ENCODE assay signal across 7 cellular contexts in genomic region chr9:94375192-94375591, GRCh38. TPM values are rescaled to one million over a fixed set of nuclear protein-coding genes. Genes with fewer than 3 reads are reported as not detected.
DNase-seq lines count a peak whose midpoint lies in the region; ATAC-seq and TF ChIP-seq lines count a peak whose summit lies in the region.
"Not testable (repeated sequence)": the region's sequence is repeated elsewhere in the genome, so short reads cannot be mapped to it uniquely, and the experiment has no call there.

No MANE protein-coding gene starts in this region.

- H3K27me3 ChIP-seq in HCT116 (ENCODE audit: insufficient read depth, low read length); HUES6 (ENCODE audit: control insufficient read depth, insufficient read depth, low read length); right cardiac atrium (ENCODE audit: control insufficient read depth, insufficient read depth); trophoblast cell (ENCODE audit: insufficient read depth, low read length): not testable (repeated sequence)

- not testable (repeated sequence) for H2AK5ac ChIP-seq in trophoblast cell (ENCODE audit: low read length)

- H3K4me1 Mint-ChIP-seq in T-helper 1 cell treated with Interleukin-12 subunit alpha and Interleukin-12 subunit beta and Interleukin-4 antibody, amounts not matched to agents 30 μg/mL and 1 μg/mL, for 36 hours (ENCODE audit: low read depth); MCF 10A (ENCODE audit: insufficient read depth, unreplicated experiment): not testable (repeated sequence)

- CTCF ChIA-PET in HCT116 (lab: Charles Lee); MCF 10A (lab: Yijun Ruan, JAX): not testable (repeated sequence)

- H3K27ac ChIP-seq in HCT116 (ENCODE audit: low read depth, low read length); HUES6 (ENCODE audit: low read depth, low read length); right cardiac atrium (ENCODE audit: low read length); trophoblast cell (ENCODE audit: low read depth, low read length): not testable (repeated sequence)

- POLR2A ChIA-PET in HCT116 (lab: Charles Lee); MCF 10A (lab: Yijun Ruan, JAX): not testable (repeated sequence)

- intact Hi-C loops in HCT116 (cut with micrococcal nuclease); MCF 10A (cut with micrococcal nuclease); right cardiac atrium (cut with DNase I): not testable (repeated sequence)

- H3K79me2 ChIP-seq in HCT116 (ENCODE audit: insufficient read depth, low read length), result peaks cover 21% of the 10 kb centered on the region
- not testable (repeated sequence) for H3K79me2 ChIP-seq in trophoblast cell (ENCODE audit: control insufficient read depth, insufficient read depth, low read length, poor library complexity)

- not testable (repeated sequence) for H3K18ac ChIP-seq in trophoblast cell (ENCODE audit: low read length)

- not testable (repeated sequence) for H3K9me2 ChIP-seq in HCT116 (ENCODE audit: insufficient read depth)

- peak overlapping the region; percentile 82 for H3K4me3 Mint-ChIP-seq in T-helper 1 cell treated with Interleukin-12 subunit alpha and Interleukin-12 subunit beta and Interleukin-4 antibody, amounts not matched to agents 30 μg/mL and 1 μg/mL, for 36 hours
- peak overlapping the region; percentile 79 for H3K4me3 Mint-ChIP-seq in MCF 10A (ENCODE audit: unreplicated experiment)

- not testable (repeated sequence) for H2AFZ ChIP-seq in HCT116 (ENCODE audit: low read depth, low read length, poor library complexity, severe bottlenecking); trophoblast cell (ENCODE audit: insufficient read depth, low read length, poor library complexity)

- not testable (repeated sequence) for H4K91ac ChIP-seq in trophoblast cell (ENCODE audit: low read depth, low read length)

- H2BK120ac ChIP-seq in trophoblast cell (ENCODE audit: insufficient read depth, low read length, poor library complexity), result not testable (repeated sequence)

- not testable (repeated sequence) for DNase-seq in HCT116 (ENCODE audit: low read depth, low spot score); right cardiac atrium
- peak; percentile 10 for DNase-seq in MCF 10A (ENCODE audit: unreplicated experiment)
- DNase-seq in trophoblast cell, result peak; percentile 0 to 22

- not testable (repeated sequence) for H4K12ac ChIP-seq in trophoblast cell (ENCODE audit: low read depth, low read length)

- TF ChIP-seq CTCF in HCT116 (IDR thresholded peaks at IDR 0.05 in 2 of 3, conservative IDR thresholded peaks at IDR 0.05 in 1 of 3; ENCODE audit: borderline replicate concordance in 1 of 3, insufficient read depth in 1 of 3, low read depth in 2 of 3, low read length in 2 of 3); MCF 10A (IDR thresholded peaks at IDR 0.05; ENCODE audit: unreplicated experiment): not testable (repeated sequence)

- not testable (repeated sequence) for H2BK12ac ChIP-seq in trophoblast cell (ENCODE audit: low read length)

- H3K36me3 ChIP-seq in HCT116 (ENCODE audit: control insufficient read depth in 1 of 2, insufficient read depth in 2 of 2, low read length in 2 of 2); HUES6 (ENCODE audit: control insufficient read depth, insufficient read depth, low read length); trophoblast cell (ENCODE audit: control insufficient read depth in 1 of 2, insufficient read depth in 2 of 2, low read length in 2 of 2): not testable (repeated sequence)

- not testable (repeated sequence) for BruUV-seq in HCT116 (replicated peaks; lab: Mats Ljungman, UMichigan); MCF 10A (replicated peaks; lab: Mats Ljungman, UMichigan)

- RAD21 ChIA-PET in HCT116 (lab: Charles Lee; ENCODE audit: low non-redundant PET in 1 of 2, low total read pairs in 2 of 2, uncharacterized antibody in 2 of 2, unreplicated experiment in 2 of 2), result not testable (repeated sequence)

- not testable (repeated sequence) for H3K23ac ChIP-seq in trophoblast cell (ENCODE audit: low read length)

- H3K4me1 ChIP-seq in HCT116 (ENCODE audit: control insufficient read depth in 1 of 2, insufficient read depth in 2 of 2, low read length in 2 of 2); HUES6 (ENCODE audit: control insufficient read depth, insufficient read depth, low read length); right cardiac atrium (ENCODE audit: control insufficient read depth, insufficient read depth, low read length); trophoblast cell (ENCODE audit: control insufficient read depth in 1 of 2, insufficient read depth in 2 of 2, low read length in 2 of 2): not testable (repeated sequence)

- not testable (repeated sequence) for TF ChIP-seq RAD21 in HCT116 (IDR thresholded peaks at IDR 0.05; ENCODE audit: low read depth)

- not testable (repeated sequence) for TF ChIP-seq POLR2A in HCT116 (IDR thresholded peaks at IDR 0.05; ENCODE audit: borderline replicate concordance, extremely low read depth, insufficient read depth, insufficient read length)

- H3K9me3 ChIP-seq in HCT116 (ENCODE audit: control insufficient read depth in 1 of 2, insufficient read depth in 1 of 2, low read depth in 1 of 2, low read length in 2 of 2); HUES6 (ENCODE audit: control insufficient read depth, insufficient read depth, low read depth, low read length); right cardiac atrium (ENCODE audit: control insufficient read depth, low read length); trophoblast cell (ENCODE audit: insufficient read depth, low read depth, low read length): not testable (repeated sequence)

- not testable (repeated sequence) for H3K27me3 Mint-ChIP-seq in T-helper 1 cell treated with Interleukin-12 subunit alpha and Interleukin-12 subunit beta and Interleukin-4 antibody, amounts not matched to agents 30 μg/mL and 1 μg/mL, for 36 hours (ENCODE audit: low read depth)
- peaks cover 11% of the 10 kb centered on the region for H3K27me3 Mint-ChIP-seq in MCF 10A (ENCODE audit: insufficient read depth, unreplicated experiment)

- H4K20me1 ChIP-seq in HCT116 (ENCODE audit: insufficient read depth), result not testable (repeated sequence)

- H2BK5ac ChIP-seq in trophoblast cell (ENCODE audit: low read depth, low read length, poor library complexity), result not testable (repeated sequence)

- not testable (repeated sequence) for H3K9me3 Mint-ChIP-seq in T-helper 1 cell treated with Interleukin-12 subunit alpha and Interleukin-12 subunit beta and Interleukin-4 antibody, amounts not matched to agents 30 μg/mL and 1 μg/mL, for 36 hours; MCF 10A (ENCODE audit: unreplicated experiment)

- not testable (repeated sequence) for H3K4ac ChIP-seq in trophoblast cell (ENCODE audit: low read depth, low read length)

- H3K14ac ChIP-seq in trophoblast cell (ENCODE audit: low read length), result not testable (repeated sequence)

- H3K4me2 ChIP-seq in HCT116 (ENCODE audit: low read length) (peak overlapping the region; percentile 57), trophoblast cell (ENCODE audit: low read length) (peak overlapping the region; percentile 59)

- H3K9ac ChIP-seq in HCT116 (ENCODE audit: low read length) (peak overlapping the region; percentile 58), HUES6 (ENCODE audit: low read length) (peak overlapping the region; percentile 58)
- not testable (repeated sequence) for H3K9ac ChIP-seq in trophoblast cell (ENCODE audit: low read length)

- H4K8ac ChIP-seq in trophoblast cell (ENCODE audit: low read depth, low read length), result not testable (repeated sequence)

- 0% methylated on average over 15 of the region's 18 CpGs for WGBS in right cardiac atrium
- no CpG with 5 or more reads among the region's 18 CpGs for WGBS in trophoblast cell (ENCODE audit: extremely low coverage, insufficient coverage, insufficient read length)

- H3K4me3 ChIP-seq in HCT116 (replicated peaks in 1 of 2; ENCODE audit: low read depth in 1 of 2, low read length in 2 of 2) (peak overlapping the region; percentile 41 to 56), HUES6 (ENCODE audit: low read depth, low read length) (peak overlapping the region; percentile 66), right cardiac atrium (ENCODE audit: low read length) (peak overlapping the region; percentile 63)
- not testable (repeated sequence) for H3K4me3 ChIP-seq in trophoblast cell (ENCODE audit: low read depth, low read length)

- not testable (repeated sequence) for H3K79me1 ChIP-seq in trophoblast cell (ENCODE audit: low read length)

- peak overlapping the region; percentile 89 for H3K27ac Mint-ChIP-seq in T-helper 1 cell treated with Interleukin-12 subunit alpha and Interleukin-12 subunit beta and Interleukin-4 antibody, amounts not matched to agents 30 μg/mL and 1 μg/mL, for 36 hours
- H3K27ac Mint-ChIP-seq in MCF 10A (ENCODE audit: low read depth, unreplicated experiment), result not testable (repeated sequence)

- ATAC-seq in GM18508 (IDR thresholded peaks at IDR 0.05; ENCODE audit: insufficient read depth, unreplicated experiment) (peak; percentile 47), HCT116 (peak; percentile 45), right cardiac atrium (peak; percentile 63 to 75)

- H3K36me3 Mint-ChIP-seq in T-helper 1 cell treated with Interleukin-12 subunit alpha and Interleukin-12 subunit beta and Interleukin-4 antibody, amounts not matched to agents 30 μg/mL and 1 μg/mL, for 36 hours (ENCODE audit: low read depth); MCF 10A (ENCODE audit: insufficient read depth, unreplicated experiment): not testable (repeated sequence)

RNA-seq across cellular contexts. Expression of gene NUTM2F, which starts 46.7 kb away (rescaled TPM):
- not detected for total RNA-seq in HCT116 (2021; ENCODE audit: unreplicated experiment)
- not detected in 2 replicates for polyA plus RNA-seq in HCT116 (2012)
- total RNA-seq in MCF 10A (2022), result not detected in 2 replicates
- total RNA-seq in right cardiac atrium, result not detected
- polyA plus RNA-seq in right cardiac atrium, result not detected
- 0.03 and 0.06 TPM in 2 replicates for polyA plus RNA-seq in trophoblast cell (2013)
